21 cellular contexts compared by ENCODE assay signal in genomic region chr10:125125951-125126735, GRCh38. TPM values are rescaled to one million over a fixed set of nuclear protein-coding genes. Genes with fewer than 3 reads are reported as not detected.
DNase-seq lines count a peak whose midpoint lies in the region; TF ChIP-seq lines count a peak whose summit lies in the region.
"Had no signal": no experiment of that assay in that cellular context is flagged by ENCODE, and none has a peak within 500 bp of the region (broad histone marks: within the 10 kb centered on the region; RNA-seq: fewer than 3 reads in every experiment).

No MANE protein-coding gene starts in this region.

- H4K20me1 ChIP-seq in H9 (ENCODE audit: control insufficient read depth, insufficient read depth, insufficient read length) (peaks cover 3% of the 10 kb centered on the region), mammary epithelial cell (ENCODE audit: insufficient read depth, low read length) (no peaks in the 10 kb centered on the region)

- dilution Hi-C loops in mammary epithelial cell (cut with HindIII; ENCODE audit: low sequenced_read_pairs), result loop anchor here (5.0 kb wide), 1 partner anchor 59 kb away; no protein-coding TSS in a partner anchor

- no peak overlapping the region for H2BK20ac ChIP-seq in H9 (ENCODE audit: low read depth, low read length, poor library complexity, severe bottlenecking)

- in situ Hi-C loops in mammary epithelial cell (cut with MboI; ENCODE audit: low sequenced_read_pairs in 2 of 2), result no loop called here

- no peak overlapping the region for H3K23ac ChIP-seq in H9 (ENCODE audit: insufficient read length, low read depth, low read length)

- H3K27ac Mint-ChIP-seq in H9, result peak overlapping the region in 2 of 3 experiments; percentile 10 to 69; a peak in 4 of 7 replicates
- peak overlapping the region; percentile 75 for H3K27ac Mint-ChIP-seq in mesothelial cell of epicardium
- H3K27ac Mint-ChIP-seq: activated naive CD4-positive, alpha-beta T cell treated with anti-CD3 and anti-CD28 coated beads for 36 hours; CD8-positive, alpha-beta T cell; T-helper 17 cell had no signal

- H2AFZ ChIP-seq in H9 (ENCODE audit: low read length) (no peak overlapping the region), mammary epithelial cell (ENCODE audit: low read depth, low read length) (no peak overlapping the region)

- no peak overlapping the region for H3K9ac ChIP-seq in H9 (ENCODE audit: extremely low read depth, insufficient read length, low read length)
- H3K9ac ChIP-seq in mammary epithelial cell (ENCODE audit: insufficient read depth, low read length), result no peak overlapping the region

- no peak overlapping the region for H3K4ac ChIP-seq in H9 (ENCODE audit: low read depth, low read length)

- H2AK5ac ChIP-seq in H9 (ENCODE audit: insufficient read length, low read length), result no peak overlapping the region

- peaks cover 93% of the 10 kb centered on the region for H3K79me2 ChIP-seq in H9 (ENCODE audit: insufficient read depth, low read length)
- peaks cover 92% of the 10 kb centered on the region for H3K79me2 ChIP-seq in mammary epithelial cell (ENCODE audit: insufficient read depth, low read length)

- no TSS peak for BruUV-seq in mammary epithelial cell (replicated peaks; lab: Mats Ljungman, UMichigan)

- no peak overlapping the region for H4K91ac ChIP-seq in H9 (ENCODE audit: insufficient read length, low read depth, low read length)

- TF ChIP-seq CTCF in H9 (conservative IDR thresholded peaks at IDR 0.05), result no peak
- no peak for TF ChIP-seq CTCF in mammary epithelial cell (conservative IDR thresholded peaks at IDR 0.05 in 1 of 2, IDR thresholded peaks at IDR 0.05 in 1 of 2; ENCODE audit: extremely low read depth in 1 of 2, insufficient read depth in 1 of 2, low read depth in 1 of 2, low read length in 2 of 2)
- no peak for TF ChIP-seq CTCF in mesothelial cell of epicardium (IDR thresholded peaks at IDR 0.05; ENCODE audit: unreplicated experiment)
- TF ChIP-seq CTCF in thyroid gland (IDR thresholded peaks at IDR 0.05), result no peak

- H2BK5ac ChIP-seq in H9 (ENCODE audit: insufficient read length, low read length), result no peak overlapping the region

- CTCF ChIA-PET in mammary epithelial cell (lab: Charles Lee; ENCODE audit: low non-redundant PET), result no interaction called here

- no peak overlapping the region for H3T11ph ChIP-seq in H9 (ENCODE audit: low read length)

- H3K9me3 Mint-ChIP-seq in H9, result no peaks in the 10 kb centered on the region
- no peaks in the 10 kb centered on the region for H3K9me3 Mint-ChIP-seq in mesothelial cell of epicardium
- H3K9me3 Mint-ChIP-seq: CD8-positive, alpha-beta T cell had no signal

- H3K36me3 ChIP-seq in mammary epithelial cell (ENCODE audit: insufficient read depth, low read length) (no peaks in the 10 kb centered on the region), thyroid gland (peaks cover 0 to 7% of the 10 kb centered on the region in 2 donors)
- no peaks in the 10 kb centered on the region for H3K36me3 ChIP-seq in effector memory CD4-positive, alpha-beta T cell (ENCODE audit: control insufficient read depth, insufficient read depth, low read length)

- no peak overlapping the region for H3K56ac ChIP-seq in H9 (ENCODE audit: insufficient read length, low read depth, low read length)

- H3K27me3 Mint-ChIP-seq in H9 (ENCODE audit: low read depth) (no peaks in the 10 kb centered on the region), mesothelial cell of epicardium (ENCODE audit: low read depth) (no peaks in the 10 kb centered on the region)

- WGBS in H9 (ENCODE audit: extremely low coverage, insufficient read length, low lambda C conversion rate), result no CpG with 5 or more reads among the region's 22 CpGs
- WGBS in mammary epithelial cell (ENCODE audit: low coverage, missing lambda C conversion rate), result 81% methylated on average over 20 of the region's 22 CpGs
- 85% methylated on average over 22 of the region's 22 CpGs for WGBS in thyroid gland, 2 donors

- H2BK12ac ChIP-seq in H9 (ENCODE audit: insufficient read length, low read depth, low read length), result no peak overlapping the region

- H3K79me1 ChIP-seq in H9 (ENCODE audit: insufficient read depth, low read depth, low read length, poor library complexity, severe bottlenecking), result peaks cover 4% of the 10 kb centered on the region

- no peak overlapping the region for H2BK120ac ChIP-seq in H9 (ENCODE audit: low read depth, low read length, poor library complexity, severe bottlenecking)

- H4K8ac ChIP-seq in H9 (replicated peaks; ENCODE audit: insufficient read length, low read depth, low read length), result no peak overlapping the region

- no peak overlapping the region for H2BK15ac ChIP-seq in H9 (ENCODE audit: low read depth, low read length)

- intact Hi-C loops in mammary epithelial cell (cut with micrococcal nuclease), result loop anchor here (2.0 kb wide), 1 partner anchor 21 kb away; no protein-coding TSS in a partner anchor
- intact Hi-C loops in thyroid gland (cut with DNase I), result no loop called here
- intact Hi-C loops in posterior vena cava (cut with DNase I), result no loop called here

- H3K4me3 ChIP-seq in mammary epithelial cell (replicated peaks in 1 of 3; ENCODE audit: insufficient read depth in 1 of 3, low read depth in 2 of 3, low read length in 3 of 3) (no peak overlapping the region), thyroid gland (replicated peaks in 1 of 3) (no peak overlapping the region)
- no peak overlapping the region for H3K4me3 ChIP-seq in effector memory CD4-positive, alpha-beta T cell (ENCODE audit: insufficient read depth, low read depth, low read length, poor library complexity, severe bottlenecking)
- H3K4me3 ChIP-seq: heart left ventricle had no signal

- no peaks in the 10 kb centered on the region for H3K23me2 ChIP-seq in H9 (ENCODE audit: insufficient read length, low read depth, low read length, poor library complexity, severe bottlenecking)

- H3K27me3 ChIP-seq in H9 (ENCODE audit: insufficient read depth, low read length), result no peaks in the 10 kb centered on the region
- H3K27me3 ChIP-seq in mammary epithelial cell (ENCODE audit: insufficient read depth, low read length), result no peaks in the 10 kb centered on the region
- no peaks in the 10 kb centered on the region for H3K27me3 ChIP-seq in thyroid gland
- H3K27me3 ChIP-seq in effector memory CD4-positive, alpha-beta T cell (replicated peaks; ENCODE audit: control insufficient read depth, insufficient read depth, low read length, poor library complexity, severe bottlenecking), result no peaks in the 10 kb centered on the region
- H3K27me3 ChIP-seq: heart left ventricle, neutrophil had no signal

- H3K4me3 Mint-ChIP-seq in H9, result no peak overlapping the region
- H3K4me3 Mint-ChIP-seq in mesothelial cell of epicardium, result no peak overlapping the region
- H3K4me3 Mint-ChIP-seq: activated naive CD4-positive, alpha-beta T cell treated with anti-CD3 and anti-CD28 coated beads for 36 hours; CD8-positive, alpha-beta T cell; T-helper 17 cell had no signal

- H4K5ac ChIP-seq in H9 (ENCODE audit: insufficient read length, low read depth, low read length), result no peak overlapping the region

- no peak overlapping the region for H3K14ac ChIP-seq in H9 (ENCODE audit: insufficient read depth, low read length)

- H3K18ac ChIP-seq in H9 (ENCODE audit: insufficient read length, low read depth, low read length), result no peak overlapping the region

- no peaks in the 10 kb centered on the region for H3K9me3 ChIP-seq in H9 (ENCODE audit: control insufficient read depth, low read depth, low read length)
- H3K9me3 ChIP-seq in mammary epithelial cell (replicated peaks; ENCODE audit: insufficient read depth, low read length), result no peaks in the 10 kb centered on the region
- no peaks in the 10 kb centered on the region for H3K9me3 ChIP-seq in thyroid gland
- no peaks in the 10 kb centered on the region for H3K9me3 ChIP-seq in effector memory CD4-positive, alpha-beta T cell (ENCODE audit: control insufficient read depth, low read length)
- H3K9me3 ChIP-seq: heart left ventricle, neutrophil had no signal

- H3K4me1 ChIP-seq in H9 (ENCODE audit: insufficient read depth, low read length), result peaks cover 14% of the 10 kb centered on the region; the same call in 1 of the 2 replicates
- peaks cover 72% of the 10 kb centered on the region for H3K4me1 ChIP-seq in mammary epithelial cell (ENCODE audit: insufficient read depth, low read length)
- H3K4me1 ChIP-seq in thyroid gland, result peaks cover 39 to 84% of the 10 kb centered on the region in 2 donors
- H3K4me1 ChIP-seq in effector memory CD4-positive, alpha-beta T cell (ENCODE audit: control insufficient read depth, insufficient read depth, low read length, poor library complexity, severe bottlenecking), result no peaks in the 10 kb centered on the region

- peaks cover 28 to 76% (median 68%) of the 10 kb centered on the region in 3 experiments for H3K36me3 Mint-ChIP-seq in H9 (ENCODE audit: insufficient read depth in 1 of 3, low read depth in 3 of 3)
- H3K36me3 Mint-ChIP-seq in mesothelial cell of epicardium, result peaks cover 26% of the 10 kb centered on the region
- H3K36me3 Mint-ChIP-seq: CD8-positive, alpha-beta T cell had no signal

- no peak overlapping the region for H3K4me2 ChIP-seq in H9 (ENCODE audit: insufficient read depth, insufficient read length, low read length)
- H3K4me2 ChIP-seq in mammary epithelial cell (ENCODE audit: insufficient read depth, low read depth, low read length), result no peak overlapping the region

- TF ChIP-seq POLR2A in thyroid gland (IDR thresholded peaks at IDR 0.05), result no peak

- DNase-seq in H9 (no peak), mammary epithelial cell (no peak), mesothelial cell of epicardium (ENCODE audit: low spot score in 2 of 2, unreplicated experiment in 2 of 2) (no peak), thyroid gland (peak; percentile 68 to 71), COLO668 (lab: John Stamatoyannopoulos, UW; ENCODE audit: unreplicated experiment) (no peak), posterior vena cava (ENCODE audit: low spot score) (no peak)
- DNase-seq in effector memory CD4-positive, alpha-beta T cell, result no peak
- DNase-seq: activated CD4-positive, alpha-beta T cell treated with anti-CD3 and anti-CD28 coated beads for 48 hours; activated naive CD4-positive, alpha-beta T cell treated with anti-CD3 and anti-CD28 coated beads for 36 hours; activated T-cell treated with anti-CD3 and anti-CD28 coated beads, Interleukin-2, amount 50 U/mL, for 48 hours; amygdala; caudate nucleus; CD8-positive, alpha-beta T cell; DMS153; heart left ventricle; NCI-H2029 treated with DMSO at 0.1 percent for 48 hours; NCI-H2227 treated with DMSO at 0.1 percent for 48 hours; NCI-H69; small intestine; T-helper 17 cell had no signal

- no peak overlapping the region for H3K27ac ChIP-seq in H9 (ENCODE audit: insufficient read length, low read depth, low read length)
- peak overlapping the region; percentile 3 for H3K27ac ChIP-seq in mammary epithelial cell (ENCODE audit: insufficient read depth, low read depth, low read length)
- H3K27ac ChIP-seq in thyroid gland, result peak overlapping the region in 2 of 3 donors; percentile 16 to 42
- H3K27ac ChIP-seq in effector memory CD4-positive, alpha-beta T cell (ENCODE audit: insufficient read depth, low read length, poor library complexity, severe bottlenecking), result no peak overlapping the region
- H3K27ac ChIP-seq: neutrophil had no signal

- H3K4me1 Mint-ChIP-seq in H9 (peaks cover 66 to 73% of the 10 kb centered on the region in 2 experiments), mesothelial cell of epicardium (peaks cover 26% of the 10 kb centered on the region)
- H3K4me1 Mint-ChIP-seq: T-helper 17 cell had no signal

RNA-seq across cellular contexts. Expression of gene CTBP2, which starts 34.2 kb away (rescaled TPM):
- 212 and 218 TPM in 2 replicates for total RNA-seq in H9 (2021)
- 100 to 1,000 TPM; 111 to 126 TPM for total RNA-seq in mammary epithelial cell
- polyA plus RNA-seq in mammary epithelial cell, result 141 TPM
- polyA minus RNA-seq in mammary epithelial cell, result 123 TPM
- total RNA-seq in mesothelial cell of epicardium, result 115 to 122 TPM (median 121 TPM) in 3 replicates
- 100 to 1,000 TPM in 3 of 4 donors, 10 to 100 TPM in 1; 92.4 to 136 (median 125) TPM for total RNA-seq in thyroid gland
- 10 to 100 TPM; 44.4 to 47.3 TPM for total RNA-seq in posterior vena cava

Comparison
In these comparisons a context has a peak if more than half of its experiments do, and no peak if none do; other contexts are left out.
1. DNase-seq: peak in thyroid gland (2 of 2); none in H9 (single experiment), mammary epithelial cell (single experiment), mesothelial cell of epicardium (0 of 2), COLO668 (single experiment), posterior vena cava (single experiment) and effector memory CD4-positive, alpha-beta T cell (0 of 3).
2. H3K27ac ChIP-seq: peak in mammary epithelial cell (single experiment) and thyroid gland (2 of 3); none in H9 (single experiment) and effector memory CD4-positive, alpha-beta T cell (single experiment).